ENCODE assay signal across 18 cellular contexts in the genomic region with DNA sequence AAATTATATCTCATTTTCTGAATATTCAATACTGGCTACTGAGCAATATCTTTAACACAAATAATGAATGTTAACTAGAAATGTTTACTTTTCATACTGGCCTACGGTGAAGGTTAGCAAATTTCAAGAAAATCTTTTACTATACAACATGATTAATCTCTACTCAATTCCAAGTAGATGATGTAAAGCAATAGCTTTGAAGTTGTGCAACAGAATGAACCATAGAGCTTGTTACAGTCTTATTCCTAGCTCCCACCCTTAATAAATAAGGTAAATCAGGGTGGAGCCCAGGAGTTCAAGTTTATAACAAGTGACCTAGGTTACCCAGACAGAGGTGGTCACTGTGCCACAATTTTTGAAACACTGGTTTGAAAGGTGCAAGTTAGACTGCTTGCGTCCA.
DNase-seq lines count a peak whose midpoint lies in the region; ATAC-seq and TF ChIP-seq lines count a peak whose summit lies in the region.
"Had no signal": no experiment of that assay in that cellular context is flagged by ENCODE, and none has a peak within 500 bp of the region (broad histone marks: within the 10 kb centered on the region; RNA-seq: fewer than 3 reads in every experiment).

No MANE protein-coding gene starts in this region.

- peak overlapping the region; percentile 5 for H3K27ac ChIP-seq in smooth muscle cell (ENCODE audit: low read depth)
- H3K27ac ChIP-seq: BLaER1, C4-2B, GM23248 had no signal

- H3K36me3 ChIP-seq in adipocyte (ENCODE audit: control insufficient read depth, insufficient read depth, low read length, severe bottlenecking): no peaks in the 10 kb centered on the region
- H3K36me3 ChIP-seq in smooth muscle cell (ENCODE audit: low read depth): no peaks in the 10 kb centered on the region
- H3K36me3 ChIP-seq: BLaER1 had no signal

- no peaks in the 10 kb centered on the region for H3F3A ChIP-seq in smooth muscle cell (ENCODE audit: low read depth)

- H3K9me3 ChIP-seq in adipocyte (ENCODE audit: control insufficient read depth, low read length) (no peaks in the 10 kb centered on the region), smooth muscle cell (replicated peaks; ENCODE audit: low read depth) (no peaks in the 10 kb centered on the region)
- H3K9me3 ChIP-seq: BLaER1, Caco-2 had no signal

- H3K4me3 ChIP-seq in adipocyte (ENCODE audit: low read length) (no peak overlapping the region), smooth muscle cell (no peak overlapping the region)
- H3K4me3 ChIP-seq: BLaER1, GM12878, GM23248 had no signal

- H3K9ac ChIP-seq in adipocyte (ENCODE audit: low read length) (no peak overlapping the region), smooth muscle cell (ENCODE audit: low read depth) (no peak overlapping the region)
- H3K9ac ChIP-seq: BLaER1, GM23248 had no signal

- H3K4me1 ChIP-seq in adipocyte (ENCODE audit: control insufficient read depth, insufficient read depth, low read length): no peaks in the 10 kb centered on the region
- H3K4me1 ChIP-seq in smooth muscle cell (ENCODE audit: low read depth): no peaks in the 10 kb centered on the region
- H3K4me1 ChIP-seq: BLaER1, Caco-2 had no signal

- H3K4me2 ChIP-seq in smooth muscle cell: no peak overlapping the region
- H3K4me2 ChIP-seq: BLaER1 had no signal

- H3K27me3 ChIP-seq in adipocyte (replicated peaks; ENCODE audit: control insufficient read depth, insufficient read depth, low read length) (no peaks in the 10 kb centered on the region), smooth muscle cell (ENCODE audit: low read depth) (no peaks in the 10 kb centered on the region)
- H3K27me3 ChIP-seq: BLaER1 had no signal

- WGBS in smooth muscle cell (ENCODE audit: low lambda C conversion rate): 83% methylated on average over 2 of the region's 2 CpGs

- H3K79me2 ChIP-seq in smooth muscle cell (ENCODE audit: low read depth): no peaks in the 10 kb centered on the region

- no peak for ATAC-seq in HG03354 (IDR thresholded peaks at IDR 0.05; ENCODE audit: poor library complexity, severe bottlenecking, unreplicated experiment)
- ATAC-seq: CD8-positive, alpha-beta T cell; GM12878; HCT116 had no signal

- no peaks in the 10 kb centered on the region for H4K20me1 ChIP-seq in smooth muscle cell (ENCODE audit: low read depth)
- H4K20me1 ChIP-seq: BLaER1 had no signal

- no peak for TF ChIP-seq CTCF in smooth muscle cell (IDR thresholded peaks at IDR 0.05; ENCODE audit: borderline replicate concordance, insufficient read depth, poor library complexity, severe bottlenecking)

- H2AFZ ChIP-seq in smooth muscle cell (ENCODE audit: low read depth): no peak overlapping the region
- H2AFZ ChIP-seq: GM23248 had no signal

- DNase-seq in NCI-H226: peak; percentile 25
- DNase-seq in adipocyte (ENCODE audit: low read depth): peak; percentile 53
- DNase-seq in smooth muscle cell (lab: John Stamatoyannopoulos, UW; ENCODE audit: unreplicated experiment): no peak
- DNase-seq in stimulated activated CD4-positive, alpha-beta T cell treated with anti-CD3 and anti-CD28 coated beads, Interleukin-4, amount 100 ng/mL, for 4 hours: no peak
- no peak for DNase-seq in NOMO-1 (lab: John Stamatoyannopoulos, UW; ENCODE audit: unreplicated experiment in 2 of 2)
- DNase-seq: Caco-2; CD4-positive, CD25-positive, alpha-beta regulatory T cell; CD8-positive, alpha-beta T cell; DMS153; DMS79; GDM1; H7 had no signal

Comparison
In these comparisons a context has a peak if more than half of its experiments do, and no peak if none do; other contexts are left out.
1. DNase-seq: peak in NCI-H226 (single experiment) and adipocyte (single experiment); none in smooth muscle cell (single experiment), stimulated activated CD4-positive, alpha-beta T cell treated with anti-CD3 and anti-CD28 coated beads, Interleukin-4, amount 100 ng/mL, for 4 hours (0 of 2) and NOMO-1 (0 of 2).